ENCODE assay signal across 15 cellular contexts in the genomic region with DNA sequence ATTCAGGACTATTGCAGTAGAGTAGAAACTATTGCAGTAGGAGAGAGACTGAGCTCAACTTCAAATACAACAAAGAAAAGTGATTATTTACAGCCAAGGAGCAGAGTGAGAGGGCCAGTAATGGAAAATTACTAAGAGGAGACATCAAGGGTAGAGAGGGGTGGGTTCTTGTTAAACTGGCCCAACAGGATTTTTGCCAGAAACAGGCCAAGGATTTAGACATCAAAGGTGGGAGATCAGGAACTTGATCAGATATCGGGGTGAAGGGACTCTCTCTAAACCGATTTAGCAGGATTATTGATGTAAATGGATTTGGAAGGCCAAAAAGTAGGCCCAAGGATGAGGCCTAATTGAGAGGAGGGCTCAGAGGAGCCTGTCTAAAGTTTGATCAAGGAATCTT.
DNase-seq lines count a peak whose midpoint lies in the region; ATAC-seq and TF ChIP-seq lines count a peak whose summit lies in the region.
"Had no signal": no experiment of that assay in that cellular context is flagged by ENCODE, and none has a peak within 500 bp of the region (broad histone marks: within the 10 kb centered on the region; RNA-seq: fewer than 3 reads in every experiment).

No MANE protein-coding gene starts in this region.

- H3K9me3 Mint-ChIP-seq in progenitor cell of endocrine pancreas (ENCODE audit: low read depth), result no peaks in the 10 kb centered on the region
- H3K9me3 Mint-ChIP-seq: CD8-positive, alpha-beta T cell had no signal

- H3K9ac ChIP-seq in HUES6 (ENCODE audit: low read length), result no peak overlapping the region
- H3K9ac ChIP-seq: BLaER1 treated with 17β-estradiol and CSF1 and Interleukin-3, amounts not matched to agents 10 nM and 100 nM had no signal

- H3K27ac ChIP-seq in HUES6 (ENCODE audit: low read depth, low read length), result 0 out of 2 replicates have a peak overlapping the region, but pooled peaks have one; percentile 42
- H3K27ac ChIP-seq: BLaER1 treated with 17β-estradiol and CSF1 and Interleukin-3, amounts not matched to agents 10 nM and 100 nM had no signal

- H3K36me3 ChIP-seq in HUES6 (ENCODE audit: control insufficient read depth, insufficient read depth, low read length), result peaks cover 15% of the 10 kb centered on the region; the same call in 1 of the 2 replicates
- H3K36me3 ChIP-seq: BLaER1 treated with 17β-estradiol and CSF1 and Interleukin-3, amounts not matched to agents 10 nM and 100 nM had no signal

- TF ChIP-seq POLR2A in GM18505 (IDR thresholded peaks at IDR 0.05; ENCODE audit: borderline replicate concordance, extremely low read depth, insufficient read depth, insufficient read length), result no peak

- no peak overlapping the region for H3K4me3 ChIP-seq in HUES6 (ENCODE audit: low read depth, low read length)
- H3K4me3 ChIP-seq: BLaER1 treated with 17β-estradiol and CSF1 and Interleukin-3, amounts not matched to agents 10 nM and 100 nM; HAP-1 had no signal

- H3K4me1 ChIP-seq in HUES6 (ENCODE audit: control insufficient read depth, insufficient read depth, low read length), result peaks cover 11% of the 10 kb centered on the region; the same call in 1 of the 2 replicates
- H3K4me1 ChIP-seq: BLaER1 treated with 17β-estradiol and CSF1 and Interleukin-3, amounts not matched to agents 10 nM and 100 nM had no signal

- peaks cover 5% of the 10 kb centered on the region for H3K4me1 Mint-ChIP-seq in progenitor cell of endocrine pancreas (ENCODE audit: low read depth)
- H3K4me1 Mint-ChIP-seq: B cell had no signal

- no peak for TF ChIP-seq CTCF in progenitor cell of endocrine pancreas (IDR thresholded peaks at IDR 0.05; ENCODE audit: unreplicated experiment)

- peak overlapping the region; percentile 2 for H3K27ac Mint-ChIP-seq in progenitor cell of endocrine pancreas
- H3K27ac Mint-ChIP-seq: B cell; CD8-positive, alpha-beta T cell had no signal

- ATAC-seq in GM18505 (IDR thresholded peaks at IDR 0.05; ENCODE audit: unreplicated experiment) (no peak), GM19397 (IDR thresholded peaks at IDR 0.05; ENCODE audit: unreplicated experiment) (no peak)
- ATAC-seq: CD8-positive, alpha-beta T cell had no signal

- no peaks in the 10 kb centered on the region for H3K9me3 ChIP-seq in HUES6 (ENCODE audit: control insufficient read depth, insufficient read depth, low read depth, low read length)
- H3K9me3 ChIP-seq: BLaER1 treated with 17β-estradiol and CSF1 and Interleukin-3, amounts not matched to agents 10 nM and 100 nM; HAP-1 had no signal

- peaks cover 24% of the 10 kb centered on the region for H3K36me3 Mint-ChIP-seq in progenitor cell of endocrine pancreas (ENCODE audit: insufficient read depth)
- H3K36me3 Mint-ChIP-seq: CD8-positive, alpha-beta T cell had no signal

- H3K4me3 Mint-ChIP-seq in progenitor cell of endocrine pancreas (ENCODE audit: low read depth), result no peak overlapping the region
- H3K4me3 Mint-ChIP-seq: B cell; CD8-positive, alpha-beta T cell had no signal

- DNase-seq in ELF-1 (ENCODE audit: low read depth, low spot score), result peak; percentile 69
- peak; percentile 71 for DNase-seq in islet precursor cell
- no peak for DNase-seq in progenitor cell of endocrine pancreas (ENCODE audit: low spot score, unreplicated experiment)
- no peak for DNase-seq in NCI-H2107 (lab: John Stamatoyannopoulos, UW)
- DNase-seq: CD8-positive, alpha-beta T cell; DMS 273 treated with DMSO at 0.1 percent for 48 hours; DMS53; DND-41; EL had no signal

- H3K27me3 ChIP-seq in HUES6 (ENCODE audit: control insufficient read depth, insufficient read depth, low read length), result no peaks in the 10 kb centered on the region; the same call in 1 of the 2 replicates

- no peaks in the 10 kb centered on the region for H3K27me3 Mint-ChIP-seq in progenitor cell of endocrine pancreas
- H3K27me3 Mint-ChIP-seq: B cell had no signal

Comparison
In these comparisons a context has a peak if more than half of its experiments do, and no peak if none do; other contexts are left out.
1. DNase-seq: peak in ELF-1 (single experiment) and islet precursor cell (single experiment); none in progenitor cell of endocrine pancreas (single experiment) and NCI-H2107 (single experiment).